ENCODE assay signal across 12 cellular contexts in genomic region chr1:16014509-16015482, GRCh38. TPM values are rescaled to one million over a fixed set of nuclear protein-coding genes. Genes with fewer than 3 reads are reported as not detected.
DNase-seq lines count a peak whose midpoint lies in the region; ATAC-seq and TF ChIP-seq lines count a peak whose summit lies in the region.
"Had no signal": no experiment of that assay in that cellular context is flagged by ENCODE, and none has a peak within 500 bp of the region (broad histone marks: within the 10 kb centered on the region; RNA-seq: fewer than 3 reads in every experiment).

No MANE protein-coding gene starts in this region.

- H3K36me3 Mint-ChIP-seq in brain (no peaks in the 10 kb centered on the region), naive B cell (no peaks in the 10 kb centered on the region)

- DNase-seq in Right ventricle myocardium inferior (ENCODE audit: missing footprints) (peak; percentile 65), cardiac septum (ENCODE audit: low spot score) (no peak), naive B cell (no peak), uterus (peak; percentile 81 to 90), NCI-H146 treated with DMSO at 0.1 percent for 48 hours (lab: John Stamatoyannopoulos, UW; ENCODE audit: unreplicated experiment) (no peak)
- DNase-seq in activated CD4-positive, alpha-beta T cell treated with anti-CD3 and anti-CD28 coated beads, Interleukin-2, amount 50 U/mL, for 1 hour, result no peak
- DNase-seq: islet precursor cell, NCI-H2107, SW 1271 had no signal

- H3K9me3 Mint-ChIP-seq in brain (no peaks in the 10 kb centered on the region), naive B cell (no peaks in the 10 kb centered on the region)

- TF ChIP-seq CTCF in brain (conservative IDR thresholded peaks at IDR 0.05), result no peak
- TF ChIP-seq CTCF in uterus (IDR thresholded peaks at IDR 0.05), result no peak

- no peak for ATAC-seq in Right ventricle myocardium inferior
- ATAC-seq in naive B cell (ENCODE audit: low read depth in 2 of 2), result peak; percentile 87 to 90
- ATAC-seq in GM19467 (IDR thresholded peaks at IDR 0.05; ENCODE audit: unreplicated experiment), result no peak
- ATAC-seq: right lobe of liver had no signal

- H3K4me3 Mint-ChIP-seq in brain (peak overlapping the region in 2 of 5 experiments; percentile 16 to 31), naive B cell (peak overlapping the region in 6 of 8 donors; percentile 29 to 77 (median 55))

- peak overlapping the region; percentile 97 for H3K27ac ChIP-seq in uterus
- H3K27ac ChIP-seq: right lobe of liver had no signal

- H3K4me1 ChIP-seq in uterus, result peaks cover 20 to 37% of the 10 kb centered on the region in 2 donors

- no peaks in the 10 kb centered on the region for H3K27me3 Mint-ChIP-seq in brain
- peaks cover 0 to 11% (median 0%) of the 10 kb centered on the region in 3 donors for H3K27me3 Mint-ChIP-seq in naive B cell

- no peak overlapping the region for H3K4me3 ChIP-seq in uterus
- H3K4me3 ChIP-seq: right lobe of liver had no signal

- H3K4me1 Mint-ChIP-seq in brain (peaks cover 54% of the 10 kb centered on the region), naive B cell (peaks cover 11 to 32% (median 26%) of the 10 kb centered on the region in 3 donors)

- no peaks in the 10 kb centered on the region for H3K36me3 ChIP-seq in uterus
- H3K36me3 ChIP-seq: right lobe of liver had no signal

- no peaks in the 10 kb centered on the region for H3K27me3 ChIP-seq in uterus
- H3K27me3 ChIP-seq: right lobe of liver had no signal

- no peak for TF ChIP-seq POLR2A in uterus (IDR thresholded peaks at IDR 0.05)

- H3K9me3 ChIP-seq in uterus, result no peaks in the 10 kb centered on the region
- H3K9me3 ChIP-seq: right lobe of liver had no signal

- intact Hi-C loops in Right ventricle myocardium inferior (cut with DNase I) (no loop called here), cardiac septum (cut with DNase I) (loop anchor here (5.0 kb wide), 2 partner anchors 133 to 168 kb away; no protein-coding TSS in a partner anchor), uterus (cut with DNase I; ENCODE audit: low total_unique reads) (no loop called here)

- H3K27ac Mint-ChIP-seq in brain, result peak overlapping the region; percentile 21 to 90 (median 81)
- H3K27ac Mint-ChIP-seq in naive B cell, result peak overlapping the region in 3 of 6 donors; percentile 63 to 66 (median 64)

RNA-seq across cellular contexts. Expression of gene HSPB7, which starts 3.0 kb away (rescaled TPM):
- total RNA-seq in Right ventricle myocardium inferior (4,074 TPM), cardiac septum (3,889 TPM), uterus (100 to 1,000 TPM in 1 of 4 donors, 10 to 100 TPM in 2, 1 to 10 TPM in 1; 8.7 to 283 (median 22.6) TPM)
- polyA plus RNA-seq in brain (ENCODE audit: insufficient read depth, low read depth, low replicate concordance) (1.5 TPM), naive B cell (ENCODE audit: low read depth in 6 of 6) (not detected)

RNA-seq across cellular contexts. Expression of gene CLCNKA, which starts 7.0 kb away (rescaled TPM):
- 0.19 TPM for total RNA-seq in Right ventricle myocardium inferior
- total RNA-seq in cardiac septum, result 1.2 TPM
- polyA plus RNA-seq in brain (ENCODE audit: insufficient read depth, low read depth, low replicate concordance), result 0.17 TPM
- polyA plus RNA-seq in naive B cell (ENCODE audit: low read depth in 6 of 6), result not detected
- 1 to 10 TPM in 1 of 4 donors, not detected in 3; 2.9 TPM for total RNA-seq in uterus

RNA-seq across cellular contexts. Expression of gene SRARP, which starts 10.8 kb away (rescaled TPM):
- 0.41 TPM for total RNA-seq in Right ventricle myocardium inferior
- total RNA-seq in cardiac septum, result not detected
- 5.6 TPM for polyA plus RNA-seq in brain (ENCODE audit: insufficient read depth, low read depth, low replicate concordance)
- polyA plus RNA-seq in naive B cell (ENCODE audit: low read depth in 6 of 6), result not detected
- total RNA-seq in uterus, result not detected
- total RNA-seq: right lobe of liver had no signal

RNA-seq across cellular contexts. Expression of gene CLCNKB, which starts 28.8 kb away (rescaled TPM):
- total RNA-seq in Right ventricle myocardium inferior, result 2.2 TPM
- total RNA-seq in cardiac septum, result 2.0 TPM
- polyA plus RNA-seq in brain (ENCODE audit: insufficient read depth, low read depth, low replicate concordance), result 0.44 TPM
- polyA plus RNA-seq in naive B cell (ENCODE audit: low read depth in 6 of 6), result not detected
- total RNA-seq in uterus, result 1 to 10 TPM in 2 of 4 donors, under 1 TPM in 1, not detected in 1; 0.41 to 1.9 (median 1.2) TPM
- total RNA-seq: right lobe of liver had no signal

RNA-seq across cellular contexts. Expression of gene ZBTB17, which starts 38.9 kb away (rescaled TPM):
- total RNA-seq in Right ventricle myocardium inferior (23.4 TPM), cardiac septum (24.9 TPM), uterus (100 to 1,000 TPM in 1 of 4 donors, 10 to 100 TPM in 3; 21.3 to 120 (median 70.0) TPM)
- polyA plus RNA-seq in brain (ENCODE audit: insufficient read depth, low read depth, low replicate concordance) (32.7 TPM), naive B cell (ENCODE audit: low read depth in 6 of 6) (10 to 100 TPM in 3 of 6 donors, 1 to 10 TPM in 3; 3.6 to 34.9 (median 10.0) TPM)

Comparison
In these comparisons a context has a peak if more than half of its experiments do, and no peak if none do; other contexts are left out.
1. DNase-seq: peak in Right ventricle myocardium inferior (single experiment) and uterus (2 of 2); none in cardiac septum (single experiment), naive B cell (single experiment), activated CD4-positive, alpha-beta T cell treated with anti-CD3 and anti-CD28 coated beads, Interleukin-2, amount 50 U/mL, for 1 hour (single experiment) and NCI-H146 treated with DMSO at 0.1 percent for 48 hours (single experiment).
2. ATAC-seq: peak in naive B cell (2 of 2); none in Right ventricle myocardium inferior (single experiment) and GM19467 (single experiment).
3. RNA of gene HSPB7, which starts 3.0 kb away (total RNA-seq): 4,074 TPM in Right ventricle myocardium inferior (single experiment) and 3,889 TPM in cardiac septum (single experiment); 8.7 to 283 TPM in uterus; every median in the first group is over 10 times any median in the second.